1 cellular context compared by ENCODE assay signal in the genomic region with DNA sequence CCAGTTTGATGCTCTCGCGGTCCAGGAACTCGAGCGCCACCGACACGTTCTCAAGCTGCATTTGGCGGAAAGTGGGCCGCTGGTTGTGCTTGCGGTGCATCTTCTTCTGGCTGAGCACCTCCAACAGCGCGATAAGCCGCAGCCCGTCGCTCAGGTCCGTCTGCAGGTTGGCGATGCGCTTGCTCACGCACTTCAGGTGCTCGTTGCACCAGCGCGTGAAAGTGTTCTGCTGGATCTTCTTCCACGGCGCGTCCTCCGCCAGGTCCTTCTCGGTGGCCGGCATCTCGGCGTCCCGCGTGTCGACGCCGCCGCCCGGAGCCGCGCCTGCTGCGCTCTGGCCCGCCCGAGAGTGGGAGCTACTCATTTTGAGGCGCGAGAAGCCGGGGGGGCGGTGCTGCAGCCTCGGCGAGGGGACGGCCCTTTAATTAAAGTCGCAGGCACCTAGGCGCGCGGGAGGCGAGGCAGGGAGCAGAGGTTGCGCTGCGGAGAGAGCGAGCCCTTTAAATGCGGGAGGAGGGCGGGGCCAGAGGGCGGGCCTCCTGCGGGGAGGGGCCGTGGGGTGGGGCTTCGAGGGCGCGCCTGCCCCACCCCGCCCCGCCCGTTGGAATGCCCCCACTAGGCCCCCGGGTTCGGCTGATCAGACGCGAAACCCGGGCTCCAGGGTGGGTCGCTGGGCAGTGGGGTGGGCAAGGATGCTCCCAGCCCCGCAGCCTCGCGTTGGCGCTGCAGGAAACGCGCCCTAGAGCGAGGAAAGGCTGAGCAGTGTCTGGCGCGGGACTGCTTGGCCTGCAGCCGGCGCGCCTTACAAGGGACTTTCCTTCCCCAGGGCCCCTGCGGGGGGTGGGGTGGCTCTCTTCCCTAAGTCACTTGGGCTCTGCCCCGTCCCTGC.
TF ChIP-seq lines count a peak whose summit lies in the region.

No MANE protein-coding gene starts in this region.

TF ChIP-seq in IMR-90, 13 proteins besides CTCF, POLR2A, EP300 and RAD21:
- TF ChIP-seq MXI1 (IDR thresholded peaks at IDR 0.05; ENCODE audit: borderline replicate concordance, low read depth, low read length) (peak; percentile 42; the same call in 1 of the 2 replicates), CHD1 (IDR thresholded peaks at IDR 0.05; ENCODE audit: low read depth, low read length) (no peak), SMC3 (IDR thresholded peaks at IDR 0.05; ENCODE audit: low read depth, low read length) (no peak), NFE2L2 (IDR thresholded peaks at IDR 0.05; ENCODE audit: low read depth, low read length) (no peak), RFX5 (IDR thresholded peaks at IDR 0.05; ENCODE audit: low read depth, low read length) (no peak), MAZ (IDR thresholded peaks at IDR 0.05; ENCODE audit: borderline replicate concordance, low read depth, low read length) (peak; percentile 87), RCOR1 (IDR thresholded peaks at IDR 0.05; ENCODE audit: insufficient replicate concordance, low read length) (no peak), CEBPB (IDR thresholded peaks at IDR 0.05; ENCODE audit: low read depth, low read length) (no peak), BHLHE40 (IDR thresholded peaks at IDR 0.05; ENCODE audit: low read depth, low read length) (no peak), MAFK (IDR thresholded peaks at IDR 0.05; ENCODE audit: low read depth, low read length) (no peak), FOS (IDR thresholded peaks at IDR 0.05; ENCODE audit: low read depth, low read length) (no peak)
- TF ChIP-seq, protein P1, sequence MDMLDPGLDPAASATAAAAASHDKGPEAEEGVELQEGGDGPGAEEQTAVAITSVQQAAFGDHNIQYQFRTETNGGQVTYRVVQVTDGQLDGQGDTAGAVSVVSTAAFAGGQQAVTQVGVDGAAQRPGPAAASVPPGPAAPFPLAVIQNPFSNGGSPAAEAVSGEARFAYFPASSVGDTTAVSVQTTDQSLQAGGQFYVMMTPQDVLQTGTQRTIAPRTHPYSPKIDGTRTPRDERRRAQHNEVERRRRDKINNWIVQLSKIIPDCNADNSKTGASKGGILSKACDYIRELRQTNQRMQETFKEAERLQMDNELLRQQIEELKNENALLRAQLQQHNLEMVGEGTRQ (IDR thresholded peaks at IDR 0.05; ENCODE audit: low read depth, low read length), result no peak
- TF ChIP-seq, protein P2, sequence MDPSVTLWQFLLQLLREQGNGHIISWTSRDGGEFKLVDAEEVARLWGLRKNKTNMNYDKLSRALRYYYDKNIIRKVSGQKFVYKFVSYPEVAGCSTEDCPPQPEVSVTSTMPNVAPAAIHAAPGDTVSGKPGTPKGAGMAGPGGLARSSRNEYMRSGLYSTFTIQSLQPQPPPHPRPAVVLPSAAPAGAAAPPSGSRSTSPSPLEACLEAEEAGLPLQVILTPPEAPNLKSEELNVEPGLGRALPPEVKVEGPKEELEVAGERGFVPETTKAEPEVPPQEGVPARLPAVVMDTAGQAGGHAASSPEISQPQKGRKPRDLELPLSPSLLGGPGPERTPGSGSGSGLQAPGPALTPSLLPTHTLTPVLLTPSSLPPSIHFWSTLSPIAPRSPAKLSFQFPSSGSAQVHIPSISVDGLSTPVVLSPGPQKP (IDR thresholded peaks at IDR 0.05; ENCODE audit: borderline replicate concordance, low read depth, low read length), result no peak
